13 cellular contexts compared by ENCODE assay signal in the genomic region with DNA sequence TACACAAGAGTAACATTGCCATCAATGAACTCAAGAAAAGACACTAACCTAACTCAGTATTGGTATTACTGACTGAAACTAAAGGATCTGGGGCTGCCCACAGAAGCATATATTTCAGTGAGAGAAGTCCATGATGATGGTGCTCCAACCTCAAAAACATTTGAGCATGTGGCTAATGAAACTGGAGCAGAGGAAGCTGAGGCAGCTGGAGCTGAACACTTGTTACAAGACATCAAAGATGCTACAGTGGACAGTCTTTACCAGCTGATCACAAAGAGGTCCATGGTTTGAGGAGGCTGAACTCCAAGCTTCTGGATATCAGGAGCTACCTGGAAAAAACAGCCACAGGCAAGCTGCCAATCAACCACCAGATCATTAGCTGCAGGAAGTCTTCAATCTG. TPM values are rescaled to one million over a fixed set of nuclear protein-coding genes. Genes with fewer than 3 reads are reported as not detected.
DNase-seq lines count a peak whose midpoint lies in the region; ATAC-seq lines count a peak whose summit lies in the region.
"Had no signal": no experiment of that assay in that cellular context is flagged by ENCODE, and none has a peak within 500 bp of the region (broad histone marks: within the 10 kb centered on the region; RNA-seq: fewer than 3 reads in every experiment).

No MANE protein-coding gene starts in this region.

- no peaks in the 10 kb centered on the region for H3K4me1 ChIP-seq in mesendoderm (ENCODE audit: control insufficient read depth, low read depth, low read length)
- H3K4me1 ChIP-seq: A549, BE2C, Caco-2 had no signal

- H3K4me3 Mint-ChIP-seq in stimulated activated effector memory CD8-positive, alpha-beta T cell treated with anti-CD3 and anti-CD28 coated beads, Interleukin-12 subunit alpha, Interleukin-12 subunit beta, amount 100 ng/mL, for 72 hours, result no peak overlapping the region
- H3K4me3 Mint-ChIP-seq: CD8-positive, alpha-beta T cell had no signal

- no peaks in the 10 kb centered on the region for H3K79me1 ChIP-seq in mesendoderm (ENCODE audit: low read length)

- H2BK15ac ChIP-seq in mesendoderm (replicated peaks; ENCODE audit: low read depth), result no peak overlapping the region

- H3K36me3 Mint-ChIP-seq in stimulated activated effector memory CD8-positive, alpha-beta T cell treated with anti-CD3 and anti-CD28 coated beads, Interleukin-12 subunit alpha, Interleukin-12 subunit beta, amount 100 ng/mL, for 72 hours, result peaks cover 81% of the 10 kb centered on the region

- H3K79me2 ChIP-seq in mesendoderm (ENCODE audit: control insufficient read depth, insufficient read depth, low read length), result no peaks in the 10 kb centered on the region

- H3K36me3 ChIP-seq in mesendoderm (ENCODE audit: control insufficient read depth, insufficient read depth, low read length), result no peaks in the 10 kb centered on the region
- H3K36me3 ChIP-seq: BE2C had no signal

- H4K5ac ChIP-seq in mesendoderm (ENCODE audit: low read length), result no peak overlapping the region

- no peak overlapping the region for H3K9ac ChIP-seq in mesendoderm (ENCODE audit: low read length)

- no peaks in the 10 kb centered on the region for H3K4me1 Mint-ChIP-seq in stimulated activated effector memory CD8-positive, alpha-beta T cell treated with anti-CD3 and anti-CD28 coated beads, Interleukin-12 subunit alpha, Interleukin-12 subunit beta, amount 100 ng/mL, for 72 hours

- no peak overlapping the region for H2BK5ac ChIP-seq in mesendoderm (ENCODE audit: low read length)

- in situ Hi-C loops in G401 (cut with HindIII; ENCODE audit: low sequenced_read_pairs), result no loop called here

- H3K4me2 ChIP-seq in mesendoderm (ENCODE audit: low read length), result no peak overlapping the region
- H3K4me2 ChIP-seq: A549 had no signal

- no peak overlapping the region for H4K8ac ChIP-seq in mesendoderm (ENCODE audit: low read depth, low read length)

- no peaks in the 10 kb centered on the region for H3K9me3 Mint-ChIP-seq in stimulated activated effector memory CD8-positive, alpha-beta T cell treated with anti-CD3 and anti-CD28 coated beads, Interleukin-12 subunit alpha, Interleukin-12 subunit beta, amount 100 ng/mL, for 72 hours
- H3K9me3 Mint-ChIP-seq: CD8-positive, alpha-beta T cell had no signal

- H3K18ac ChIP-seq in mesendoderm (ENCODE audit: low read length), result no peak overlapping the region

- no peak overlapping the region for H2BK120ac ChIP-seq in mesendoderm (ENCODE audit: low read depth, low read length)

- no peak overlapping the region for H3K23ac ChIP-seq in mesendoderm (ENCODE audit: low read length)

- no peak overlapping the region for H3K4me3 ChIP-seq in mesendoderm (ENCODE audit: low read length)
- H3K4me3 ChIP-seq: A549 had no signal

- H3K27me3 ChIP-seq in mesendoderm (ENCODE audit: insufficient read depth, low read length, poor library complexity), result no peaks in the 10 kb centered on the region
- H3K27me3 ChIP-seq: BE2C had no signal

- DNase-seq in G401 (ENCODE audit: low spot score), result peak; percentile 8
- peak; percentile 4 for DNase-seq in LHCN-M2 (ENCODE audit: low read depth)
- DNase-seq in mesendoderm, result peak; percentile 31
- DNase-seq in stimulated activated effector memory CD8-positive, alpha-beta T cell treated with anti-CD3 and anti-CD28 coated beads, Interleukin-12 subunit alpha, Interleukin-12 subunit beta, amount 100 ng/mL, for 72 hours (ENCODE audit: low spot score in 2 of 2), result no peak
- DNase-seq in NCI-H2196 (lab: John Stamatoyannopoulos, UW; ENCODE audit: unreplicated experiment), result no peak
- no peak for DNase-seq in effector CD8-positive, alpha-beta T cell (lab: John Stamatoyannopoulos, UW)
- DNase-seq: BE2C; Caco-2; CD8-positive, alpha-beta T cell; DND-41 had no signal

- H3K27ac ChIP-seq in mesendoderm (ENCODE audit: low read depth, low read length), result no peak overlapping the region
- H3K27ac ChIP-seq: A549, C4-2B had no signal

- H3K4ac ChIP-seq in mesendoderm (ENCODE audit: low read depth, low read length), result no peak overlapping the region

- H3K27ac Mint-ChIP-seq in stimulated activated effector memory CD8-positive, alpha-beta T cell treated with anti-CD3 and anti-CD28 coated beads, Interleukin-12 subunit alpha, Interleukin-12 subunit beta, amount 100 ng/mL, for 72 hours, result no peak overlapping the region
- H3K27ac Mint-ChIP-seq: CD8-positive, alpha-beta T cell had no signal

- ATAC-seq in stimulated activated effector memory CD8-positive, alpha-beta T cell treated with anti-CD3 and anti-CD28 coated beads, Interleukin-12 subunit alpha, Interleukin-12 subunit beta, amount 100 ng/mL, for 72 hours, result peak; percentile 34
- ATAC-seq: A549; CD8-positive, alpha-beta T cell; HCT116 had no signal

- no peak overlapping the region for H3K56ac ChIP-seq in mesendoderm (ENCODE audit: low read length)

- no peak overlapping the region for H2AK5ac ChIP-seq in mesendoderm (ENCODE audit: low read length)

RNA-seq across cellular contexts. Expression of gene TTC39A, which starts 42.2 kb away (rescaled TPM):
- total RNA-seq in G401 (2014; rRNA removed; shearing (Covaris generic)), result 20.3 and 37.4 TPM in 2 replicates
- total RNA-seq in LHCN-M2 (2014; rRNA removed), result not detected in 2 replicates
- 0.32 TPM for polyA plus RNA-seq in LHCN-M2 (2012)
- polyA plus RNA-seq in mesendoderm (2013, experiment 1 of 2), result 3.7 TPM
- 3.6 TPM for polyA plus RNA-seq in mesendoderm (2013, experiment 2 of 2)
- total RNA-seq: CD8-positive, alpha-beta T cell had no signal

Comparison
In these comparisons a context has a peak if more than half of its experiments do, and no peak if none do; other contexts are left out.
1. DNase-seq: peak in G401 (single experiment), LHCN-M2 (single experiment) and mesendoderm (single experiment); none in stimulated activated effector memory CD8-positive, alpha-beta T cell treated with anti-CD3 and anti-CD28 coated beads, Interleukin-12 subunit alpha, Interleukin-12 subunit beta, amount 100 ng/mL, for 72 hours (0 of 2), NCI-H2196 (single experiment) and effector CD8-positive, alpha-beta T cell (single experiment).
2. RNA of gene TTC39A, which starts 42.2 kb away (total RNA-seq): 20.3 to 37.4 TPM in G401; not detected in LHCN-M2; every median in the first group is over 10 times any median in the second.